ENCODE assay signal across 21 cellular contexts in genomic region chr11:56883590-56883989, GRCh38.
"Had no signal": no experiment of that assay in that cellular context is flagged by ENCODE, and none has a peak within 500 bp of the region (broad histone marks: within the 10 kb centered on the region; RNA-seq: fewer than 3 reads in every experiment).

No MANE protein-coding gene starts in this region.

- H3K9me3 ChIP-seq: heart left ventricle, left ventricle myocardium inferior, right atrium auricular region, tibial nerve, upper lobe of left lung, vagina had no signal

- H3K27me3 ChIP-seq: heart left ventricle, right atrium auricular region, tibial nerve, upper lobe of left lung, vagina had no signal

- H2AFZ ChIP-seq: parathyroid adenoma had no signal

- H3K4me3 ChIP-seq: heart left ventricle, left ventricle myocardium inferior, lung, right atrium auricular region, skin epidermis, tibial nerve, upper lobe of left lung, vagina had no signal

- H3K4me1 ChIP-seq: parathyroid adenoma had no signal

- H3K36me3 ChIP-seq: heart left ventricle, left ventricle myocardium inferior, right atrium auricular region, tibial nerve, upper lobe of left lung, vagina had no signal

- DNase-seq: heart left ventricle; hypothalamus; islet precursor cell; left ventricle myocardium inferior; mesendoderm; naive thymus-derived CD4-positive, alpha-beta T cell; nucleus accumbens; stimulated activated CD4-positive, alpha-beta T cell treated with anti-CD3 and anti-CD28 coated beads, Interleukin-4, amount 100 ng/mL, for 4 hours; stimulated activated CD8-positive, alpha-beta memory T cell treated with anti-CD3 and anti-CD28 coated beads, Interleukin-4, amount 100 ng/mL, for 48 hours; stimulated activated naive CD4-positive, alpha-beta T cell treated with Interleukin-2 at 50 U/mL for 16 hours; stimulated activated naive CD8-positive, alpha-beta T cell treated with anti-CD3 and anti-CD28 coated beads, Interleukin-15, amount 100 ng/mL, for 72 hours; substantia nigra had no signal

- H3K27ac ChIP-seq: heart left ventricle, left ventricle myocardium inferior, parathyroid adenoma, right atrium auricular region, skin epidermis, tibial nerve, upper lobe of left lung, vagina had no signal

- H3K9ac ChIP-seq: parathyroid adenoma had no signal

- ATAC-seq: heart left ventricle; naive thymus-derived CD4-positive, alpha-beta T cell; sciatic nerve; stimulated activated memory B cell treated with anti-CD40 and anti-IgM and Interleukin-4, amounts not matched to agents 10 μg/mL and 1 μg/mL and 100 μg/mL, for 72 hours; stimulated activated naive CD8-positive, alpha-beta T cell treated with anti-CD3 and anti-CD28 coated beads, Interleukin-15, amount 100 ng/mL, for 72 hours had no signal

- H3K79me2 ChIP-seq: parathyroid adenoma had no signal
